15 cellular contexts compared by ENCODE assay signal in genomic region chr1:29243863-29244185, GRCh38. TPM values are rescaled to one million over a fixed set of nuclear protein-coding genes. Genes with fewer than 3 reads are reported as not detected.
DNase-seq lines count a peak whose midpoint lies in the region; ATAC-seq and TF ChIP-seq lines count a peak whose summit lies in the region.
"Had no signal": no experiment of that assay in that cellular context is flagged by ENCODE, and none has a peak within 500 bp of the region (broad histone marks: within the 10 kb centered on the region; RNA-seq: fewer than 3 reads in every experiment).

No MANE protein-coding gene starts in this region.

- H3K4me1 ChIP-seq in sigmoid colon (no peaks in the 10 kb centered on the region), lower lobe of right lung (peaks cover 18% of the 10 kb centered on the region)

- H3K27ac ChIP-seq in sigmoid colon (no peak overlapping the region), lower lobe of right lung (no peak overlapping the region)
- H3K27ac ChIP-seq: PC-9 had no signal

- DNase-seq in EL = peak; percentile 83
- DNase-seq in T1000 (lab: John Stamatoyannopoulos, UW) = peak; percentile 75
- peak; percentile 83 for DNase-seq in fibroblast of mammary gland (ENCODE audit: low read depth)
- peak; percentile 48 for DNase-seq in sigmoid colon
- no peak for DNase-seq in lower lobe of right lung
- DNase-seq in NOMO-1 treated with DMSO at 0.1 percent for 48 hours (lab: John Stamatoyannopoulos, UW; ENCODE audit: unreplicated experiment) = no peak
- no peak for DNase-seq in activated effector memory CD4-positive, alpha-beta T cell treated with anti-CD3 and anti-CD28 coated beads, Interleukin-2, amount 50 U/mL, for 16 hours
- DNase-seq: activated B cell treated with CpG ODN at 0.5 μM for 24 hours; activated gamma-delta T cell treated with Interleukin-2 at 50 U/mL for 16 hours; DMS153; MM.1S; naive thymus-derived CD4-positive, alpha-beta T cell; NCI-H1930; NCI-H526 treated with DMSO at 0.1 percent for 48 hours; PC-9 had no signal

- 62 to 68% methylated on average over 2 of the region's 2 CpGs for WGBS in sigmoid colon, 2 donors

- TF ChIP-seq CTCF in fibroblast of mammary gland (conservative IDR thresholded peaks at IDR 0.05; ENCODE audit: control insufficient read depth, insufficient read depth, low read depth, low read length) = no peak
- TF ChIP-seq CTCF in sigmoid colon (IDR thresholded peaks at IDR 0.05) = no peak
- TF ChIP-seq CTCF in lower lobe of right lung (IDR thresholded peaks at IDR 0.05) = no peak

- ATAC-seq in lower lobe of right lung = no peak
- ATAC-seq: naive thymus-derived CD4-positive, alpha-beta T cell had no signal

- no peak overlapping the region for H3K4me3 ChIP-seq in fibroblast of mammary gland (ENCODE audit: control insufficient read depth, low read depth, low read length)
- no peak overlapping the region for H3K4me3 ChIP-seq in sigmoid colon
- no peak overlapping the region for H3K4me3 ChIP-seq in lower lobe of right lung
- H3K4me3 ChIP-seq: PC-9 had no signal

- no peak for TF ChIP-seq POLR2A in sigmoid colon (IDR thresholded peaks at IDR 0.05)

- intact Hi-C loops in sigmoid colon (cut with DNase I) = no loop called here
- intact Hi-C loops in lower lobe of right lung (cut with DNase I) = no loop called here

- H3K27me3 ChIP-seq in sigmoid colon (no peaks in the 10 kb centered on the region), lower lobe of right lung (ENCODE audit: low read depth) (no peaks in the 10 kb centered on the region)

- H3K9me3 ChIP-seq in sigmoid colon = no peaks in the 10 kb centered on the region
- H3K9me3 ChIP-seq in lower lobe of right lung = no peaks in the 10 kb centered on the region

- H3K36me3 ChIP-seq in sigmoid colon = no peaks in the 10 kb centered on the region
- H3K36me3 ChIP-seq in lower lobe of right lung = no peaks in the 10 kb centered on the region

- TF ChIP-seq EP300 in sigmoid colon (IDR thresholded peaks at IDR 0.05) = no peak

RNA-seq across cellular contexts. Expression of gene PTPRU, which starts 7.5 kb away (rescaled TPM):
- 10 to 100 TPM in 3 of 4 donors, 1 to 10 TPM in 1; 8.2 to 35.7 (median 25.1) TPM for total RNA-seq in sigmoid colon
- 1 to 10 TPM in 2 of 3 donors, under 1 TPM in 1; 0.92 to 7.9 (median 1.8) TPM for polyA plus RNA-seq in sigmoid colon
- total RNA-seq in lower lobe of right lung = 35.1 TPM
- polyA plus RNA-seq: naive thymus-derived CD4-positive, alpha-beta T cell had no signal

RNA-seq across cellular contexts. Expression of gene MECR, which starts 13.1 kb away (rescaled TPM):
- total RNA-seq in sigmoid colon (10 to 100 TPM in 3 of 4 donors, 1 to 10 TPM in 1; 9.2 to 26.6 (median 18.5) TPM), lower lobe of right lung (16.9 TPM)
- 10 to 100 TPM; 10.4 to 17.7 (median 12.6) TPM for polyA plus RNA-seq in sigmoid colon

Comparison
In these comparisons a context has a peak if more than half of its experiments do, and no peak if none do; other contexts are left out.
1. DNase-seq: peak in EL (single experiment), T1000 (single experiment), fibroblast of mammary gland (single experiment) and sigmoid colon (single experiment); none in lower lobe of right lung (single experiment), NOMO-1 treated with DMSO at 0.1 percent for 48 hours (single experiment) and activated effector memory CD4-positive, alpha-beta T cell treated with anti-CD3 and anti-CD28 coated beads, Interleukin-2, amount 50 U/mL, for 16 hours (single experiment).